In genomic region chr6:75602164-75602896, GRCh38 we compare ENCODE assay signal across 8 cellular contexts. TPM values are rescaled to one million over a fixed set of nuclear protein-coding genes. Genes with fewer than 3 reads are reported as not detected.
DNase-seq lines count a peak whose midpoint lies in the region; ATAC-seq and TF ChIP-seq lines count a peak whose summit lies in the region.

No MANE protein-coding gene starts in this region.

- peaks cover 57% of the 10 kb centered on the region for H3K4me1 Mint-ChIP-seq in activated CD8-positive, alpha-beta memory T cell treated with anti-CD3 and anti-CD28 coated beads, Interleukin-2, amount 10 ng/mL, durations not matched to agents 7 days and 5 days
- peaks cover 38% of the 10 kb centered on the region for H3K4me1 Mint-ChIP-seq in endothelial cell (ENCODE audit: unreplicated experiment)
- peaks cover 47% of the 10 kb centered on the region for H3K4me1 Mint-ChIP-seq in stimulated activated effector memory CD8-positive, alpha-beta T cell treated with anti-CD3 and anti-CD28 coated beads, Interleukin-12 subunit alpha, Interleukin-12 subunit beta, amount 100 ng/mL, for 72 hours

- ATAC-seq in HG02870 (IDR thresholded peaks at IDR 0.05; ENCODE audit: unreplicated experiment) = peak; percentile 36
- ATAC-seq in activated CD8-positive, alpha-beta memory T cell treated with anti-CD3 and anti-CD28 coated beads, Interleukin-2, amount 10 ng/mL, durations not matched to agents 7 days and 5 days = peak; percentile 54
- ATAC-seq in stimulated activated effector memory CD8-positive, alpha-beta T cell treated with anti-CD3 and anti-CD28 coated beads, Interleukin-12 subunit alpha, Interleukin-12 subunit beta, amount 100 ng/mL, for 72 hours = peak; percentile 65

- H3K9me3 ChIP-seq in muscle layer of duodenum (ENCODE audit: control insufficient read depth in 1 of 2, low read length in 2 of 2) = no peaks in the 10 kb centered on the region

- H3K4me3 Mint-ChIP-seq in activated CD8-positive, alpha-beta memory T cell treated with anti-CD3 and anti-CD28 coated beads, Interleukin-2, amount 10 ng/mL, durations not matched to agents 7 days and 5 days = peak overlapping the region; percentile 98
- H3K4me3 Mint-ChIP-seq in endothelial cell (ENCODE audit: unreplicated experiment) = peak overlapping the region; percentile 100
- peak overlapping the region; percentile 94 for H3K4me3 Mint-ChIP-seq in stimulated activated effector memory CD8-positive, alpha-beta T cell treated with anti-CD3 and anti-CD28 coated beads, Interleukin-12 subunit alpha, Interleukin-12 subunit beta, amount 100 ng/mL, for 72 hours

- DNase-seq in SKM-1 treated with dmso at 0.1 percent for 144 hours (lab: John Stamatoyannopoulos, UW; ENCODE audit: unreplicated experiment) (peak; percentile 27), SKM-1 (lab: John Stamatoyannopoulos, UW; ENCODE audit: unreplicated experiment) (no peak), NCI-H2171 (lab: John Stamatoyannopoulos, UW) (peak; percentile 49), endothelial cell (ENCODE audit: low spot score) (peak; percentile 45)
- DNase-seq in activated CD8-positive, alpha-beta memory T cell treated with anti-CD3 and anti-CD28 coated beads, Interleukin-2, amount 10 ng/mL, durations not matched to agents 7 days and 5 days = peak; percentile 63
- peak; percentile 52 to 85 for DNase-seq in stimulated activated effector memory CD8-positive, alpha-beta T cell treated with anti-CD3 and anti-CD28 coated beads, Interleukin-12 subunit alpha, Interleukin-12 subunit beta, amount 100 ng/mL, for 72 hours (ENCODE audit: low spot score in 2 of 2)

- no peaks in the 10 kb centered on the region for H3K9me3 Mint-ChIP-seq in activated CD8-positive, alpha-beta memory T cell treated with anti-CD3 and anti-CD28 coated beads, Interleukin-2, amount 10 ng/mL, durations not matched to agents 7 days and 5 days (ENCODE audit: low read depth)
- H3K9me3 Mint-ChIP-seq in endothelial cell (ENCODE audit: unreplicated experiment) = no peaks in the 10 kb centered on the region
- no peaks in the 10 kb centered on the region for H3K9me3 Mint-ChIP-seq in stimulated activated effector memory CD8-positive, alpha-beta T cell treated with anti-CD3 and anti-CD28 coated beads, Interleukin-12 subunit alpha, Interleukin-12 subunit beta, amount 100 ng/mL, for 72 hours

- H3K4me1 ChIP-seq in muscle layer of duodenum (ENCODE audit: control insufficient read depth in 1 of 2, insufficient read depth in 2 of 2, low read length in 2 of 2) = peaks cover 0 to 29% of the 10 kb centered on the region in 2 donors

- H3K27ac Mint-ChIP-seq in activated CD8-positive, alpha-beta memory T cell treated with anti-CD3 and anti-CD28 coated beads, Interleukin-2, amount 10 ng/mL, durations not matched to agents 7 days and 5 days = peak overlapping the region; percentile 97
- H3K27ac Mint-ChIP-seq in endothelial cell (ENCODE audit: unreplicated experiment) = peak overlapping the region; percentile 98
- peak overlapping the region; percentile 98 for H3K27ac Mint-ChIP-seq in stimulated activated effector memory CD8-positive, alpha-beta T cell treated with anti-CD3 and anti-CD28 coated beads, Interleukin-12 subunit alpha, Interleukin-12 subunit beta, amount 100 ng/mL, for 72 hours

- CTCF ChIA-PET in activated CD8-positive, alpha-beta memory T cell treated with anti-CD3 and anti-CD28 coated beads, Interleukin-2, amount 10 ng/mL, durations not matched to agents 7 days and 5 days (lab: Charles Lee) = interaction anchor here (1.0 to 2.4 kb wide), 2 partner anchors 9 to 18 kb away, joined by 3 to 15 read pairs; no protein-coding TSS in a partner anchor

- H3K27ac ChIP-seq in muscle layer of duodenum (ENCODE audit: low read length) = peak overlapping the region; percentile 82

- peaks cover 17% of the 10 kb centered on the region for H3K36me3 Mint-ChIP-seq in activated CD8-positive, alpha-beta memory T cell treated with anti-CD3 and anti-CD28 coated beads, Interleukin-2, amount 10 ng/mL, durations not matched to agents 7 days and 5 days
- H3K36me3 Mint-ChIP-seq in endothelial cell (ENCODE audit: low read depth, unreplicated experiment) = peaks cover 24% of the 10 kb centered on the region
- H3K36me3 Mint-ChIP-seq in stimulated activated effector memory CD8-positive, alpha-beta T cell treated with anti-CD3 and anti-CD28 coated beads, Interleukin-12 subunit alpha, Interleukin-12 subunit beta, amount 100 ng/mL, for 72 hours = peaks cover 16% of the 10 kb centered on the region

- no peaks in the 10 kb centered on the region for H3K27me3 ChIP-seq in muscle layer of duodenum (ENCODE audit: low read depth, low read length)

- peak overlapping the region; percentile 80 to 91 for H3K4me3 ChIP-seq in muscle layer of duodenum (ENCODE audit: low read depth in 1 of 2, low read length in 2 of 2)

- H3K27me3 Mint-ChIP-seq in activated CD8-positive, alpha-beta memory T cell treated with anti-CD3 and anti-CD28 coated beads, Interleukin-2, amount 10 ng/mL, durations not matched to agents 7 days and 5 days = no peaks in the 10 kb centered on the region
- H3K27me3 Mint-ChIP-seq in endothelial cell (ENCODE audit: unreplicated experiment) = peaks cover 10% of the 10 kb centered on the region

- no peak for TF ChIP-seq CTCF in endothelial cell (IDR thresholded peaks at IDR 0.05; ENCODE audit: unreplicated experiment)

- peaks cover 0 to 10% of the 10 kb centered on the region in 2 donors for H3K36me3 ChIP-seq in muscle layer of duodenum (ENCODE audit: control insufficient read depth in 1 of 2, insufficient read depth in 2 of 2, low read length in 2 of 2)

RNA-seq across cellular contexts. Expression of gene SENP6, which starts 0.7 kb away (rescaled TPM):
- 10 to 100 TPM; 79.2 to 80.4 TPM for total RNA-seq in activated CD8-positive, alpha-beta memory T cell treated with anti-CD3 and anti-CD28 coated beads, Interleukin-2, amount 10 ng/mL, durations not matched to agents 7 days and 5 days
- 135 TPM for total RNA-seq in endothelial cell (ENCODE audit: unreplicated experiment)
